In the genomic region with DNA sequence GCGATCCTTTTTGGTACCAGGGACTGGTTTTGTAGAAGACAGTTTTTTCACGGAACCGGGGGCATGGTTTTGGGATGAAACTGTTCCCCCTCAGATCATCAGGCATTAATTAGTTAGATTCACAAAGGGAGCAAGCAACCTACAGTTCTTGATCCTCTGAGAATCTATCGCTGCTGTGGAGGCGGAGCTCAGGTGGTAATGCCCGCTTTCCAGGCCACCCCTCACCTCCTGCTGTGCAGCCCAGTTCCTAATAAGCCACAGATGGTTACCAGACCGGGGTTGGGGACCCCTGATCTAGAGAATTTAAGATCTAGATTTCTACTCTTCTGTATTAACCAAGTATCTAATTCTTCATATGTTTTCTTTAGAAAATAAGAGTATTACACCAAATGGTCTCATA, we compare ENCODE assay signal across 24 cellular contexts. TPM values are rescaled to one million over a fixed set of nuclear protein-coding genes. Genes with fewer than 3 reads are reported as not detected.
A peak's percentile ranks its signal among the peaks of the same experiment; 100 is the strongest.
DNase-seq lines count a peak whose midpoint lies in the region; ATAC-seq and TF ChIP-seq lines count a peak whose summit lies in the region.
"Had no signal": no experiment of that assay in that cellular context is flagged by ENCODE, and none has a peak within 500 bp of the region (broad histone marks: within the 10 kb centered on the region; RNA-seq: fewer than 3 reads in every experiment).

No MANE protein-coding gene starts in this region.

- ATAC-seq in Right ventricle myocardium superior (ENCODE audit: poor library complexity) = no peak
- no peak for ATAC-seq in heart left ventricle
- no peak for ATAC-seq in GM21576 (IDR thresholded peaks at IDR 0.05; ENCODE audit: unreplicated experiment)
- ATAC-seq: activated T-cell treated with anti-CD3 and anti-CD28 coated beads, Interleukin-2, amount 50 U/mL, for 72 hours; natural killer cell; stimulated activated naive CD8-positive, alpha-beta T cell treated with anti-CD3 and anti-CD28 coated beads, Interleukin-15, Interleukin-2, amounts not matched to agents 100 U/mL and 50 U/mL, for 24 hours had no signal

- 83 to 89% (median 85%) methylated on average over 7 of the region's 7 CpGs for WGBS in heart left ventricle, 4 donors
- no CpG with 5 or more reads among the region's 7 CpGs for WGBS in trophoblast cell (ENCODE audit: extremely low coverage, insufficient coverage, insufficient read length)

- intact Hi-C loops in Right ventricle myocardium superior (cut with DNase I) = no loop called here
- intact Hi-C loops in heart left ventricle (cut with DNase I) = no loop called here

- H3K4me1 ChIP-seq in heart left ventricle = peaks cover 5 to 67% (median 43%) of the 10 kb centered on the region in 12 donors
- peaks cover 40% of the 10 kb centered on the region for H3K4me1 ChIP-seq in KMS-11 (ENCODE audit: low read depth, poor library complexity, severe bottlenecking)
- peaks cover 32% of the 10 kb centered on the region for H3K4me1 ChIP-seq in endocrine pancreas (ENCODE audit: control insufficient read depth, insufficient read depth, low read length)
- H3K4me1 ChIP-seq in trophoblast cell (ENCODE audit: control insufficient read depth in 1 of 2, insufficient read depth in 2 of 2, low read length in 2 of 2) = peaks cover 5 to 7% of the 10 kb centered on the region in 2 experiments

- H3K4me2 ChIP-seq in KMS-11 (peak overlapping the region; percentile 16; the same call in 1 of the 2 replicates), trophoblast cell (ENCODE audit: low read length) (no peak overlapping the region)

- peaks cover 10% of the 10 kb centered on the region for H3K79me1 ChIP-seq in trophoblast cell (ENCODE audit: low read length)

- H2AK5ac ChIP-seq in trophoblast cell (ENCODE audit: low read length) = no peak overlapping the region

- no peaks in the 10 kb centered on the region for H3K27me3 ChIP-seq in heart left ventricle
- H3K27me3 ChIP-seq in KMS-11 (ENCODE audit: insufficient read depth, low read depth) = no peaks in the 10 kb centered on the region
- no peaks in the 10 kb centered on the region for H3K27me3 ChIP-seq in endocrine pancreas (ENCODE audit: control insufficient read depth, insufficient read depth, low read length)
- no peaks in the 10 kb centered on the region for H3K27me3 ChIP-seq in trophoblast cell (ENCODE audit: insufficient read depth, low read length)
- H3K27me3 ChIP-seq: testis had no signal

- H3K9me3 ChIP-seq in heart left ventricle (no peaks in the 10 kb centered on the region), endocrine pancreas (ENCODE audit: control insufficient read depth, low read length) (no peaks in the 10 kb centered on the region), trophoblast cell (ENCODE audit: insufficient read depth, low read depth, low read length) (no peaks in the 10 kb centered on the region)
- H3K9me3 ChIP-seq: lower lobe of right lung, testis had no signal

- no peak overlapping the region for H4K91ac ChIP-seq in trophoblast cell (ENCODE audit: low read depth, low read length)

- TF ChIP-seq CTCF in heart left ventricle (IDR thresholded peaks at IDR 0.05) (no peak), KMS-11 (conservative IDR thresholded peaks at IDR 0.05; ENCODE audit: low read depth, low read length) (no peak)

- H3K9ac ChIP-seq in KMS-11 (no peak overlapping the region), endocrine pancreas (ENCODE audit: control insufficient read depth, insufficient read depth, low read length) (no peak overlapping the region), trophoblast cell (ENCODE audit: low read length) (no peak overlapping the region)

- no peak overlapping the region for H4K12ac ChIP-seq in trophoblast cell (ENCODE audit: low read depth, low read length)

- no peak overlapping the region for H2BK120ac ChIP-seq in trophoblast cell (ENCODE audit: insufficient read depth, low read length, poor library complexity)

- H4K8ac ChIP-seq in trophoblast cell (ENCODE audit: low read depth, low read length) = no peak overlapping the region

- peak overlapping the region; percentile 98 for H3K4ac ChIP-seq in trophoblast cell (ENCODE audit: low read depth, low read length)

- DNase-seq in Right ventricle myocardium superior (peak; percentile 31), heart left ventricle (no peak), trophoblast cell (no peak), kidney tubule cell (ENCODE audit: low spot score) (no peak), retina (no peak)
- DNase-seq: activated CD4-positive, alpha-beta T cell treated with anti-CD3 and anti-CD28 coated beads, Interleukin-2, amount 50 U/mL, for 48 hours; activated naive CD4-positive, alpha-beta T cell treated with Interleukin-2 at 50 U/mL for 16 hours; activated T-cell treated with anti-CD3 and anti-CD28 coated beads, Interleukin-2, amount 50 U/mL, for 72 hours; AML-193; CD4-positive, alpha-beta T cell; central memory CD4-positive, alpha-beta T cell; cortex of kidney; effector memory CD4-positive, alpha-beta T cell; Kasumi-1; lower lobe of right lung; natural killer cell; NCI-H510A; OCI-M1; stimulated activated naive CD8-positive, alpha-beta T cell treated with anti-CD3 and anti-CD28 coated beads, Interleukin-15, Interleukin-2, amounts not matched to agents 100 U/mL and 50 U/mL, for 24 hours; testis had no signal

- H3K14ac ChIP-seq in trophoblast cell (ENCODE audit: low read length) = no peak overlapping the region

- peak overlapping the region; percentile 40 for H2BK12ac ChIP-seq in trophoblast cell (ENCODE audit: low read length)

- H3K27ac ChIP-seq in heart left ventricle (no peak overlapping the region), KMS-11 (no peak overlapping the region), trophoblast cell (ENCODE audit: low read depth, low read length) (no peak overlapping the region)
- H3K27ac ChIP-seq: lower lobe of right lung, SK-N-MC, testis had no signal

- H3K4me3 ChIP-seq in heart left ventricle = no peak overlapping the region
- no peak overlapping the region for H3K4me3 ChIP-seq in KMS-11 (IDR thresholded peaks at IDR 0.05; ENCODE audit: insufficient read depth, low read depth, low read length)
- peak overlapping the region; percentile 7 for H3K4me3 ChIP-seq in endocrine pancreas (ENCODE audit: control insufficient read depth, insufficient read depth, low read length)
- no peak overlapping the region for H3K4me3 ChIP-seq in trophoblast cell (ENCODE audit: low read depth, low read length)
- H3K4me3 ChIP-seq: lower lobe of right lung, SK-N-MC, testis had no signal

- H3K36me3 ChIP-seq in heart left ventricle = no peaks in the 10 kb centered on the region
- H3K36me3 ChIP-seq in KMS-11 (ENCODE audit: insufficient read depth) = no peaks in the 10 kb centered on the region
- no peaks in the 10 kb centered on the region for H3K36me3 ChIP-seq in endocrine pancreas (ENCODE audit: control insufficient read depth, insufficient read depth, low read length)
- H3K36me3 ChIP-seq in trophoblast cell (ENCODE audit: control insufficient read depth in 1 of 2, insufficient read depth in 2 of 2, low read length in 2 of 2) = no peaks in the 10 kb centered on the region
- H3K36me3 ChIP-seq: lower lobe of right lung had no signal

- no peaks in the 10 kb centered on the region for H4K20me1 ChIP-seq in KMS-11 (ENCODE audit: insufficient read depth)

- no peak for TF ChIP-seq POLR2A in heart left ventricle (IDR thresholded peaks at IDR 0.05)

- H3K18ac ChIP-seq in trophoblast cell (ENCODE audit: low read length) = no peak overlapping the region

- no peak overlapping the region for H2BK5ac ChIP-seq in trophoblast cell (ENCODE audit: low read depth, low read length, poor library complexity)

- H3K79me2 ChIP-seq in KMS-11 (ENCODE audit: insufficient read depth, low read depth) (peaks cover 24% of the 10 kb centered on the region; the same call in 1 of the 2 replicates), trophoblast cell (ENCODE audit: control insufficient read depth, insufficient read depth, low read length, poor library complexity) (peaks cover 16% of the 10 kb centered on the region)

- H3K23ac ChIP-seq in trophoblast cell (ENCODE audit: low read length) = no peak overlapping the region

- H2AFZ ChIP-seq in KMS-11 (ENCODE audit: low read depth) (no peak overlapping the region), trophoblast cell (ENCODE audit: insufficient read depth, low read length, poor library complexity) (no peak overlapping the region)

RNA-seq across cellular contexts. Expression of gene ARHGAP5, which starts 4.8 kb away (rescaled TPM):
- total RNA-seq in Right ventricle myocardium superior (192 TPM), heart left ventricle (100 to 1,000 TPM; 141 to 277 (median 254) TPM)
- polyA plus RNA-seq in heart left ventricle = 10 to 100 TPM; 21.0 to 55.2 TPM
- polyA plus RNA-seq in trophoblast cell (2013) = 40.8 and 43.6 TPM in 2 replicates
